ENCODE assay signal across 10 cellular contexts in genomic region chr12:56332512-56333196, GRCh38. TPM values are rescaled to one million over a fixed set of nuclear protein-coding genes. Genes with fewer than 3 reads are reported as not detected.
DNase-seq lines count a peak whose midpoint lies in the region; TF ChIP-seq lines count a peak whose summit lies in the region.
"Had no signal": no experiment of that assay in that cellular context is flagged by ENCODE, and none has a peak within 500 bp of the region (broad histone marks: within the 10 kb centered on the region; RNA-seq: fewer than 3 reads in every experiment).

No MANE protein-coding gene starts in this region.

- H4K20me1 ChIP-seq in Loucy (ENCODE audit: insufficient read depth, low read length, poor library complexity, severe bottlenecking): no peaks in the 10 kb centered on the region

- POLR2A ChIA-PET in BJ (lab: Charles Lee): interaction anchor here (0.7 kb wide), 1 partner anchor 229 kb away, joined by 5 read pairs; no protein-coding TSS in a partner anchor

- no peak for TF ChIP-seq CTCF in BJ (IDR thresholded peaks at IDR 0.05; ENCODE audit: insufficient read depth, low read depth, low read length)
- TF ChIP-seq CTCF in Loucy (conservative IDR thresholded peaks at IDR 0.05; ENCODE audit: low read length): no peak
- TF ChIP-seq CTCF in dorsolateral prefrontal cortex (IDR thresholded peaks at IDR 0.05 in 54 of 56, conservative IDR thresholded peaks at IDR 0.05 in 2 of 56; ENCODE audit: low read depth in 1 of 56, partially characterized antibody in 56 of 56): no peak
- TF ChIP-seq CTCF in neural crest cell (conservative IDR thresholded peaks at IDR 0.05): no peak

- H3K4me3 ChIP-seq in BJ (ENCODE audit: low read depth, low read length) (peak overlapping the region; percentile 48), Loucy (ENCODE audit: low read length, poor library complexity, severe bottlenecking) (peak overlapping the region; percentile 98), dorsolateral prefrontal cortex (peak overlapping the region; percentile 45 to 95 (median 75))

- intact Hi-C loops in dorsolateral prefrontal cortex (cut with DNase I): loop anchor here (1.0 to 5.0 kb wide), 3 partner anchors 14 to 130 kb away; partner anchors contain the start of gene STAT2 (in 1 of the 2)

- no peak overlapping the region for H2AFZ ChIP-seq in Loucy (ENCODE audit: low read length)

- peaks cover 19% of the 10 kb centered on the region for H3K4me1 ChIP-seq in Loucy (ENCODE audit: insufficient read depth, low read length, poor library complexity, severe bottlenecking)

- H3K9ac ChIP-seq in Loucy (ENCODE audit: low read depth, low read length, poor library complexity, severe bottlenecking): peak overlapping the region; percentile 99

- peaks cover 22% of the 10 kb centered on the region for H3K4me1 Mint-ChIP-seq in neural crest cell

- H3K9me3 ChIP-seq in Loucy (ENCODE audit: insufficient read depth, low read depth, low read length): no peaks in the 10 kb centered on the region

- H3K27ac Mint-ChIP-seq in neural crest cell (ENCODE audit: unreplicated experiment): no peak overlapping the region

- H3K36me3 ChIP-seq in BJ (ENCODE audit: control insufficient read depth, insufficient read depth, low read length): peaks cover 1% of the 10 kb centered on the region; the same call in 1 of the 2 replicates
- no peaks in the 10 kb centered on the region for H3K36me3 ChIP-seq in Loucy (ENCODE audit: insufficient read depth, low read length)

- H3K27me3 ChIP-seq in BJ (ENCODE audit: control insufficient read depth, insufficient read depth, low read length) (no peaks in the 10 kb centered on the region), Loucy (ENCODE audit: insufficient read depth, low read length, poor library complexity, severe bottlenecking) (no peaks in the 10 kb centered on the region), dorsolateral prefrontal cortex (no peaks in the 10 kb centered on the region)

- H3K9me3 Mint-ChIP-seq in neural crest cell: no peaks in the 10 kb centered on the region

- peak overlapping the region; percentile 96 for H3K4me3 Mint-ChIP-seq in neural crest cell

- H3K79me2 ChIP-seq in Loucy (ENCODE audit: insufficient read depth, low read length): peaks cover 21% of the 10 kb centered on the region

- H3F3A ChIP-seq in Loucy (ENCODE audit: low read depth): no peaks in the 10 kb centered on the region

- no peak for DNase-seq in BJ (ENCODE audit: low read depth)
- DNase-seq in dorsolateral prefrontal cortex: no peak
- DNase-seq in neural crest cell (ENCODE audit: low read depth, low spot score): no peak
- no peak for DNase-seq in SKM-1 (lab: John Stamatoyannopoulos, UW; ENCODE audit: unreplicated experiment)
- no peak for DNase-seq in GF-D8 (lab: John Stamatoyannopoulos, UW)
- DNase-seq in SW 1271 (lab: John Stamatoyannopoulos, UW): no peak
- no peak for DNase-seq in SHP77 treated with DMSO at 0.1 percent for 48 hours (lab: John Stamatoyannopoulos, UW)

- CTCF ChIA-PET in BJ (lab: Yijun Ruan, JAX): interaction anchor here (1.0 to 2.1 kb wide), 5 partner anchors 10 to 132 kb away, joined by 3 to 5 read pairs (median 4); partner anchors contain the start of gene APOF

- no peaks in the 10 kb centered on the region for H3K27me3 Mint-ChIP-seq in neural crest cell (ENCODE audit: low read depth)

- H3K4me2 ChIP-seq in Loucy (ENCODE audit: low read depth, low read length, poor library complexity, severe bottlenecking): peak overlapping the region; percentile 99

- H3K36me3 Mint-ChIP-seq in neural crest cell (ENCODE audit: low read depth): no peaks in the 10 kb centered on the region

- H3K9me2 ChIP-seq in Loucy (replicated peaks; ENCODE audit: low read depth, low read length): no peaks in the 10 kb centered on the region

- H3K27ac ChIP-seq in dorsolateral prefrontal cortex: peak overlapping the region; percentile 82 to 100 (median 97)

RNA-seq across cellular contexts. Expression of gene PAN2, which starts 1.1 kb away (rescaled TPM):
- polyA plus RNA-seq in BJ (2011; rRNA removed): 27.2 and 32.3 TPM in 2 replicates
- polyA minus RNA-seq in BJ (2011; rRNA and poly(A)+ RNA removed): 9.5 and 11.6 TPM in 2 replicates
- 100 to 1,000 TPM in 76 of 120 experiments, 10 to 100 TPM in 44; 59.4 to 269 (median 110) TPM for total RNA-seq in dorsolateral prefrontal cortex
- total RNA-seq in neural crest cell: 64.4 and 69.6 TPM in 2 replicates

RNA-seq across cellular contexts. Expression of gene IL23A, which starts 6.0 kb away (rescaled TPM):
- polyA plus RNA-seq in BJ (2011; rRNA removed): 0.12 TPM in 1 of 2 replicates, not detected in the other
- not detected in 2 replicates for polyA minus RNA-seq in BJ (2011; rRNA and poly(A)+ RNA removed)
- total RNA-seq in dorsolateral prefrontal cortex (1 to 10 TPM in 2 of 120 experiments, under 1 TPM in 6, not detected in 112; 0.48 to 1.6 (median 0.78) TPM), neural crest cell (0.23 TPM in 1 of 2 replicates, not detected in the other)

RNA-seq across cellular contexts. Expression of gene CNPY2, which starts 16.9 kb away (rescaled TPM):
- 179 and 239 TPM in 2 replicates for polyA plus RNA-seq in BJ (2011; rRNA removed)
- polyA minus RNA-seq in BJ (2011; rRNA and poly(A)+ RNA removed): 31.8 and 44.2 TPM in 2 replicates
- 100 to 1,000 TPM in 34 of 120 experiments, 10 to 100 TPM in 86; 65.8 to 125 (median 92.3) TPM for total RNA-seq in dorsolateral prefrontal cortex
- total RNA-seq in neural crest cell: 242 and 244 TPM in 2 replicates

RNA-seq across cellular contexts. Expression of gene STAT2, which starts 27.3 kb away (rescaled TPM):
- 154 TPM in 2 replicates for polyA plus RNA-seq in BJ (2011; rRNA removed)
- polyA minus RNA-seq in BJ (2011; rRNA and poly(A)+ RNA removed): 142 and 201 TPM in 2 replicates
- 100 to 1,000 TPM in 119 of 120 experiments, 10 to 100 TPM in 1; 94.6 to 278 (median 154) TPM for total RNA-seq in dorsolateral prefrontal cortex
- total RNA-seq in neural crest cell: 67.4 and 70.0 TPM in 2 replicates

RNA-seq across cellular contexts. Expression of gene APOF, which starts 30.0 kb away (rescaled TPM):
- polyA plus RNA-seq in BJ (2011; rRNA removed): not detected in 2 replicates
- polyA minus RNA-seq in BJ (2011; rRNA and poly(A)+ RNA removed): 0.14 TPM in 1 of 2 replicates, not detected in the other
- not detected for total RNA-seq in dorsolateral prefrontal cortex
- not detected in 2 replicates for total RNA-seq in neural crest cell
- total RNA-seq: mononuclear cell, RPMI7951 had no signal

Comparison
In these comparisons a context has a peak if more than half of its experiments do, and no peak if none do; other contexts are left out.
1. H3K4me3 ChIP-seq: peak in every context shown above with its lines; median percentile 98 in Loucy; 75 in dorsolateral prefrontal cortex; 48 in BJ.